14 cellular contexts compared by ENCODE assay signal in the genomic region with DNA sequence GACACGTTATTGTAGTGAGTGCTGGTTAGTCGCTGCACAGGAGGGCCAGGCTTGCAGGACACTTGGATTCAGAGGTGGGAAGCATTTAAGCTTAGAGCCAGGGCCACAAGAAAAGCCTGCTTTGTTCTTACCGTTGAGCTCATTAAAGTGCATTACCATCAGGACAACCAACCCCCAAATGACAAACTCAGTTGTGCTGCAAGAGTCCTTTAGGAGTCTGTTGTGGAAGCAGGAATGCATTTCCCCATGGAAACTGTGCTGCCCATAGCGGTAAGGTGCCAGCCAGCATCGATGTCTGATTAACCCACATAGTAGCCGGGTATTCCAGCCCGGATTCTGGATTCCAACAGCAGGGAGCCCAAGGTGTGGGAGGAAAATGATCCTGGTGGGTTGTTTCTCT.
"Had no signal": no experiment of that assay in that cellular context is flagged by ENCODE, and none has a peak within 500 bp of the region (broad histone marks: within the 10 kb centered on the region; RNA-seq: fewer than 3 reads in every experiment).

No MANE protein-coding gene starts in this region.

- H3K27ac ChIP-seq: foreskin keratinocyte, heart right ventricle, sigmoid colon, suprapubic skin had no signal

- H3K36me3 ChIP-seq: heart right ventricle, sigmoid colon, suprapubic skin had no signal

- H3K27me3 ChIP-seq: heart right ventricle, sigmoid colon, suprapubic skin had no signal

- H3K4me1 ChIP-seq: foreskin keratinocyte, heart right ventricle, sigmoid colon, suprapubic skin had no signal

- H3K9me3 ChIP-seq: heart right ventricle, sigmoid colon, suprapubic skin had no signal

- H3K4me3 ChIP-seq: heart right ventricle, lung, sigmoid colon, suprapubic skin had no signal

- DNase-seq: activated CD4-positive, alpha-beta T cell treated with anti-CD3 and anti-CD28 coated beads for 36 hours; activated CD8-positive, alpha-beta memory T cell treated with anti-CD3 and anti-CD28 coated beads, Interleukin-2, amount 50 U/mL, for 48 hours; activated CD8-positive, alpha-beta T cell treated with anti-CD3 and anti-CD28 coated beads, Interleukin-2, amount 10 ng/mL, durations not matched to agents 7 days and 5 days; activated naive CD4-positive, alpha-beta T cell treated with Interleukin-2 at 50 U/mL for 16 hours; foreskin keratinocyte; heart right ventricle; naive thymus-derived CD8-positive, alpha-beta T cell; sigmoid colon; stimulated activated CD4-positive, alpha-beta T cell treated with anti-CD3 and anti-CD28 coated beads, Interleukin-2, amount 100 ng/mL, for 24 hours; stimulated activated naive CD8-positive, alpha-beta T cell treated with anti-CD3 and anti-CD28 coated beads, Interleukin-15, Interleukin-2, amounts not matched to agents 100 U/mL and 50 U/mL, for 24 hours; T-cell; T1000 had no signal
